In the genomic region with DNA sequence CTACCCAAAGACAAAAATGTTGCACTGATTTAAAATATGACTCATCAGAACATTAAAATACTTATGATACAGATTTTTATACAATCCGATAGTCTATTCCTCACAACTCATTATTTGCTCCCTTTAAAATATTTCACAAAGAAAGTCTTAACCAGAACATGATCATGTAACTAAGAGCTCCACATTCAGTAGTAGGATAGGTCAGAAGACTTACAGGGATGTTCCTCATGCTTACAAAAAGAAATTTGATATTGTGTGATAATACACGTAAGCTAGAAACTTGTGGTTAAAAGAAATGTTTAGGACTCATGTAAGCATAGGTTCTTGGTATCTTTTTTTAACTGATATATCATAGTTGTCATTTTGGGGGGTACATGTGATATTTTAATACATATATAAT, we compare ENCODE assay signal across 30 cellular contexts.
"Had no signal": no experiment of that assay in that cellular context is flagged by ENCODE, and none has a peak within 500 bp of the region (broad histone marks: within the 10 kb centered on the region; RNA-seq: fewer than 3 reads in every experiment).

No MANE protein-coding gene starts in this region.

- H3K27ac ChIP-seq: VCaP had no signal

- DNase-seq: activated B cell treated with CpG ODN at 0.5 μM for 24 hours; activated CD4-positive, alpha-beta memory T cell treated with anti-CD3 and anti-CD28 coated beads for 36 hours; activated CD4-positive, alpha-beta T cell treated with anti-CD3 and anti-CD28 coated beads for 4 hours; activated CD4-positive, alpha-beta T cell treated with anti-CD3 and anti-CD28 coated beads, Interleukin-2, amount 50 U/mL, for 1 hour; activated CD4-positive, CD25-positive, alpha-beta regulatory T cell treated with anti-CD3 and anti-CD28 coated beads, Interleukin-2, amount 50 U/mL, for 72 hours; activated CD8-positive, alpha-beta memory T cell treated with anti-CD3 and anti-CD28 coated beads, Interleukin-2, amount 50 U/mL, for 4 hours; activated effector memory CD4-positive, alpha-beta T cell treated with Interleukin-2 at 50 U/mL for 16 hours; activated naive CD4-positive, alpha-beta T cell treated with anti-CD3 and anti-CD28 coated beads, Interleukin-2, amount 10 ng/mL, durations not matched to agents 7 days and 5 days; activated naive CD8-positive, alpha-beta T cell treated with anti-CD3 and anti-CD28 coated beads, Interleukin-2, amount 50 U/mL, for 24 hours; activated T-cell treated with anti-CD3 and anti-CD28 coated beads for 4 hours; activated T-cell treated with anti-CD3 and anti-CD28 coated beads, Interleukin-2, amount 50 U/mL, for 4 hours; anterior cingulate cortex; caudate nucleus; NCI-H1092; NCI-H1436 treated with DMSO at 0.1 percent for 48 hours; NCI-H1694 treated with DMSO at 0.1 percent for 48 hours; NCI-H2029; NCI-H345; NCI-H524 treated with DMSO at 0.1 percent for 48 hours; RPMI8226; SIG-M5; SW 1271; T-helper 1 cell; T-helper 2 cell; T-helper 9 cell had no signal

- FAIRE-seq: bronchial epithelial cell, K562 had no signal

- H3K4me3 ChIP-seq: K562 had no signal

- ATAC-seq: activated naive CD8-positive, alpha-beta T cell treated with anti-CD3 and anti-CD28 coated beads, Interleukin-2, amount 50 U/mL, for 24 hours; activated T-cell treated with anti-CD3 and anti-CD28 coated beads, Interleukin-2, amount 50 U/mL, for 4 hours; K562; Panc1; SK-N-SH treated with all-trans-retinoic acid at 6 μM for 48 hours had no signal
